19 cellular contexts compared by ENCODE assay signal in genomic region chr12:52657305-52657902, GRCh38. TPM values are rescaled to one million over a fixed set of nuclear protein-coding genes. Genes with fewer than 3 reads are reported as not detected.
"Had no signal": no experiment of that assay in that cellular context is flagged by ENCODE, and none has a peak within 500 bp of the region (broad histone marks: within the 10 kb centered on the region; RNA-seq: fewer than 3 reads in every experiment).

No MANE protein-coding gene starts in this region.

- DNase-seq: esophagus squamous epithelium; foreskin fibroblast; glutamatergic neuron; mammary epithelial cell; naive thymus-derived CD8-positive, alpha-beta T cell; psoas muscle; sigmoid colon; stimulated activated CD4-positive, alpha-beta T cell treated with anti-CD3 and anti-CD28 coated beads, Interleukin-12 subunit alpha, Interleukin-12 subunit beta, amount 100 ng/mL, for 4 hours; stimulated activated naive CD4-positive, alpha-beta T cell treated with Interleukin-2 at 50 U/mL for 16 hours; trophoblast cell had no signal

- H3K27me3 Mint-ChIP-seq: naive thymus-derived CD8-positive, alpha-beta T cell had no signal

- ATAC-seq: gastroesophageal sphincter; naive thymus-derived CD8-positive, alpha-beta T cell; psoas muscle had no signal

- H3K27ac Mint-ChIP-seq: dendritic cell treated with granulocyte-macrophage colony-stimulating factor and Interleukin-4, amounts not matched to agents 40 ng/mL and 50 ng/mL, for 4 days had no signal

- H3K9me3 Mint-ChIP-seq: dendritic cell treated with granulocyte-macrophage colony-stimulating factor and Interleukin-4, amounts not matched to agents 40 ng/mL and 50 ng/mL, for 4 days; naive thymus-derived CD8-positive, alpha-beta T cell had no signal

- H3K4me3 Mint-ChIP-seq: dendritic cell treated with granulocyte-macrophage colony-stimulating factor and Interleukin-4, amounts not matched to agents 40 ng/mL and 50 ng/mL, for 4 days; naive thymus-derived CD8-positive, alpha-beta T cell had no signal

- H3K36me3 Mint-ChIP-seq: naive thymus-derived CD8-positive, alpha-beta T cell had no signal

RNA-seq across cellular contexts. Expression of gene KRT2, which starts 5.4 kb away (rescaled TPM):
- total RNA-seq: epithelial cell of proximal tubule, gastroesophageal sphincter, kidney epithelial cell, mammary epithelial cell, mesenteric fat pad, osteoblast, psoas muscle, sigmoid colon, urinary bladder had no signal
- polyA plus RNA-seq: mammary epithelial cell, neural cell, psoas muscle, urinary bladder had no signal

RNA-seq across cellular contexts. Expression of gene KRT1, which starts 22.8 kb away (rescaled TPM):
- total RNA-seq: epithelial cell of proximal tubule; gastroesophageal sphincter; kidney epithelial cell; mammary epithelial cell; mesenteric fat pad; naive thymus-derived CD8-positive, alpha-beta T cell; osteoblast; sigmoid colon had no signal
- polyA plus RNA-seq: mammary epithelial cell, neural cell, sigmoid colon, urinary bladder had no signal

RNA-seq across cellular contexts. Expression of gene KRT73, which starts 39.0 kb away (rescaled TPM):
- total RNA-seq: epithelial cell of proximal tubule, gastroesophageal sphincter, kidney epithelial cell, mammary epithelial cell, mesenteric fat pad, osteoblast, psoas muscle, sigmoid colon had no signal
- polyA plus RNA-seq: mammary epithelial cell, neural cell, psoas muscle, urinary bladder had no signal

RNA-seq across cellular contexts. Expression of gene KRT77, which starts 45.9 kb away (rescaled TPM):
- total RNA-seq: epithelial cell of proximal tubule; esophagus squamous epithelium; gastroesophageal sphincter; kidney epithelial cell; mesenteric fat pad; mononuclear cell; naive thymus-derived CD8-positive, alpha-beta T cell; osteoblast; psoas muscle; sigmoid colon; urinary bladder had no signal
- polyA plus RNA-seq: mammary epithelial cell, neural cell, urinary bladder had no signal

RNA-seq across cellular contexts. Expression of gene KRT72, which starts 56.1 kb away (rescaled TPM):
- total RNA-seq: epithelial cell of proximal tubule, esophagus squamous epithelium, gastroesophageal sphincter, kidney epithelial cell, mammary epithelial cell, mesenteric fat pad, osteoblast, psoas muscle, sigmoid colon, urinary bladder had no signal
- polyA plus RNA-seq: mammary epithelial cell, neural cell, psoas muscle, urinary bladder had no signal
